Comparison of ENCODE assay signal across 12 cellular contexts in the genomic region with DNA sequence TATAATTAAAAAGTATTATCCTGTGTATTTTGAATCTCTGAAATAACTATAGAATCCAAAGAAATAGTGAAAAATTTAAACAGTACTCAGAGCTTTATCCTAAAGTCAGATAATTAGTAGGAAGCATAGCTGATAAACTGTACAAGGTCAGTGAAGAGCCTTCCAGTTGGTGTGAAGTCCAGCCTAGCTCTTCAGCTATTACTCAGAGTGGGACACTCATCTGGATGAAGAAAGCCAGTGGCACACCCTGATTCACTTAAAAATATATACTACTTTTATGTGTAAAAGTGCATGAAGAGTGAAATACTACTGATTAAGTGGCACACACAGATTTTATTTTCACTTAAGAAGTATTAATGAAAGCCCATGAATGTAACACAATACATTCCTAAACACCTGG. TPM values are rescaled to one million over a fixed set of nuclear protein-coding genes. Genes with fewer than 3 reads are reported as not detected.
DNase-seq lines count a peak whose midpoint lies in the region; FAIRE-seq and TF ChIP-seq lines count a peak whose summit lies in the region.
"Had no signal": no experiment of that assay in that cellular context is flagged by ENCODE, and none has a peak within 500 bp of the region (broad histone marks: within the 10 kb centered on the region; RNA-seq: fewer than 3 reads in every experiment).

No MANE protein-coding gene starts in this region.

- H3K9me3 Mint-ChIP-seq in activated T-helper 1 cell treated with anti-CD3 and anti-CD28 coated beads, Interleukin-12 subunit alpha, Interleukin-12 subunit beta, Interleukin-2, Interleukin-4 antibody, amounts not matched to agents 30 ng/mL and 10 ng/mL and 1 ng/mL, durations not matched to agents 14 hours and 24 hours and 36 hours = peaks cover 3% of the 10 kb centered on the region

- TF ChIP-seq CTCF in keratinocyte (optimal IDR thresholded peaks at IDR 0.05 in 1 of 3, IDR thresholded peaks at IDR 0.05 in 1 of 3, conservative IDR thresholded peaks at IDR 0.05 in 1 of 3; ENCODE audit: extremely low read depth in 1 of 3, insufficient read depth in 2 of 3, low read length in 3 of 3) (no peak), spleen (IDR thresholded peaks at IDR 0.05 in 8 of 11, conservative IDR thresholded peaks at IDR 0.05 in 3 of 11) (no peak)

- intact Hi-C loops in activated T-helper 1 cell treated with anti-CD3 and anti-CD28 coated beads, Interleukin-12 subunit alpha, Interleukin-12 subunit beta, Interleukin-2, Interleukin-4 antibody, amounts not matched to agents 30 ng/mL and 10 ng/mL and 1 ng/mL, durations not matched to agents 14 hours and 24 hours and 36 hours (cut with micrococcal nuclease) = loop anchor here (5.0 to 10.0 kb wide), 8 partner anchors 46 to 1559 kb away; partner anchors contain the start of genes CCDC28A and PEX7
- intact Hi-C loops in spleen (cut with DNase I; ENCODE audit: low total_unique reads) = no loop called here

- H3K4me2 ChIP-seq in keratinocyte (ENCODE audit: control insufficient read depth, extremely low read depth, insufficient read depth, low read depth, low read length) = peak overlapping the region; percentile 99

- H3K27ac ChIP-seq in keratinocyte (ENCODE audit: control insufficient read depth, insufficient read depth, low read length) = peak overlapping the region; percentile 92
- peak overlapping the region; percentile 19 to 100 (median 99) for H3K27ac ChIP-seq in spleen

- no peaks in the 10 kb centered on the region for H3K9me3 ChIP-seq in keratinocyte (ENCODE audit: control insufficient read depth, low read depth, low read length)
- no peaks in the 10 kb centered on the region for H3K9me3 ChIP-seq in spleen
- H3K9me3 ChIP-seq: body of pancreas had no signal

- dilution Hi-C loops in keratinocyte (cut with MboI; ENCODE audit: extremely low pct_ligation_motif_present, low sequenced_read_pairs) = no loop called here

- peak overlapping the region; percentile 31 for H3K4me3 Mint-ChIP-seq in activated T-helper 1 cell treated with anti-CD3 and anti-CD28 coated beads, Interleukin-12 subunit alpha, Interleukin-12 subunit beta, Interleukin-2, Interleukin-4 antibody, amounts not matched to agents 30 ng/mL and 10 ng/mL and 1 ng/mL, durations not matched to agents 14 hours and 24 hours and 36 hours

- H3K36me3 Mint-ChIP-seq in activated T-helper 1 cell treated with anti-CD3 and anti-CD28 coated beads, Interleukin-12 subunit alpha, Interleukin-12 subunit beta, Interleukin-2, Interleukin-4 antibody, amounts not matched to agents 30 ng/mL and 10 ng/mL and 1 ng/mL, durations not matched to agents 14 hours and 24 hours and 36 hours (ENCODE audit: low read depth) = peaks cover 27% of the 10 kb centered on the region

- H3K36me3 ChIP-seq in keratinocyte (ENCODE audit: control insufficient read depth in 2 of 2, extremely low read depth in 1 of 2, insufficient read depth in 2 of 2, low read length in 2 of 2) (peaks cover 0 to 11% of the 10 kb centered on the region in 2 experiments), spleen (peaks cover 0 to 34% (median 0%) of the 10 kb centered on the region in 6 donors)

- no peak for FAIRE-seq in keratinocyte (lab: Jason Lieb, UNC)

- H3K9ac ChIP-seq in keratinocyte (ENCODE audit: control insufficient read depth, extremely low read depth, insufficient read depth, low read length) = peak overlapping the region; percentile 80

- H3K27me3 ChIP-seq in keratinocyte (ENCODE audit: control insufficient read depth, extremely low read depth, insufficient read depth, low read length) (no peaks in the 10 kb centered on the region), spleen (replicated peaks in 1 of 7) (no peaks in the 10 kb centered on the region)
- H3K27me3 ChIP-seq: body of pancreas had no signal

- H3K27ac Mint-ChIP-seq in activated T-helper 1 cell treated with anti-CD3 and anti-CD28 coated beads, Interleukin-12 subunit alpha, Interleukin-12 subunit beta, Interleukin-2, Interleukin-4 antibody, amounts not matched to agents 30 ng/mL and 10 ng/mL and 1 ng/mL, durations not matched to agents 14 hours and 24 hours and 36 hours = no peak overlapping the region

- peaks cover 3% of the 10 kb centered on the region for H4K20me1 ChIP-seq in keratinocyte (ENCODE audit: control insufficient read depth, extremely low read depth, insufficient read depth, low read length)

- no peak overlapping the region for H2AFZ ChIP-seq in keratinocyte (ENCODE audit: control insufficient read depth, low read length)

- TF ChIP-seq POLR2A in spleen (IDR thresholded peaks at IDR 0.05) = no peak

- H3K9me1 ChIP-seq in keratinocyte (ENCODE audit: control insufficient read depth, extremely low read depth, insufficient read depth, low read length) = no peaks in the 10 kb centered on the region

- peaks cover 73% of the 10 kb centered on the region for H3K79me2 ChIP-seq in keratinocyte (ENCODE audit: control insufficient read depth, insufficient read depth, low read length)

- no peak for DNase-seq in activated T-helper 1 cell treated with anti-CD3 and anti-CD28 coated beads, Interleukin-12 subunit alpha, Interleukin-12 subunit beta, Interleukin-2, Interleukin-4 antibody, amounts not matched to agents 30 ng/mL and 10 ng/mL and 1 ng/mL, durations not matched to agents 14 hours and 24 hours and 36 hours (ENCODE audit: low spot score)
- DNase-seq in keratinocyte (ENCODE audit: low read depth, low spot score) (no peak), spleen (no peak), GM03348 (ENCODE audit: low spot score) (no peak), pons (ENCODE audit: low spot score) (no peak), T-helper 2 cell (no peak)
- DNase-seq in activated naive CD4-positive, alpha-beta T cell (lab: John Stamatoyannopoulos, UW) = no peak
- DNase-seq: body of pancreas, NCI-H2029 treated with DMSO at 0.1 percent for 48 hours, SHP77 treated with DMSO at 0.1 percent for 48 hours had no signal

- H3K4me1 Mint-ChIP-seq in activated T-helper 1 cell treated with anti-CD3 and anti-CD28 coated beads, Interleukin-12 subunit alpha, Interleukin-12 subunit beta, Interleukin-2, Interleukin-4 antibody, amounts not matched to agents 30 ng/mL and 10 ng/mL and 1 ng/mL, durations not matched to agents 14 hours and 24 hours and 36 hours (ENCODE audit: low read depth) = peaks cover 52% of the 10 kb centered on the region

- H3K4me3 ChIP-seq in GM08714 (ENCODE audit: low read length) = peak overlapping the region; percentile 97; the same call in 1 of the 2 replicates
- peak overlapping the region in 1 of 3 experiments; percentile 64 for H3K4me3 ChIP-seq in keratinocyte (ENCODE audit: control insufficient read depth in 2 of 3, extremely low read depth in 1 of 3, insufficient read depth in 2 of 3, low read depth in 1 of 3, low read length in 3 of 3)
- H3K4me3 ChIP-seq in spleen = peak overlapping the region in 7 of 8 donors; percentile 5 to 83 (median 74)
- H3K4me3 ChIP-seq: body of pancreas had no signal

- H3K4me1 ChIP-seq in keratinocyte (ENCODE audit: control insufficient read depth, extremely low read depth, insufficient read depth, low read length) (peaks cover 48% of the 10 kb centered on the region), spleen (peaks cover 44 to 92% (median 86%) of the 10 kb centered on the region in 6 donors)

- peaks cover 2% of the 10 kb centered on the region for H3K27me3 Mint-ChIP-seq in activated T-helper 1 cell treated with anti-CD3 and anti-CD28 coated beads, Interleukin-12 subunit alpha, Interleukin-12 subunit beta, Interleukin-2, Interleukin-4 antibody, amounts not matched to agents 30 ng/mL and 10 ng/mL and 1 ng/mL, durations not matched to agents 14 hours and 24 hours and 36 hours (ENCODE audit: insufficient read depth)

RNA-seq across cellular contexts. Expression of gene IFNGR1, which starts 3.1 kb away (rescaled TPM):
- 12.5 and 12.6 TPM in 2 replicates for total RNA-seq in activated T-helper 1 cell treated with anti-CD3 and anti-CD28 coated beads, Interleukin-12 subunit alpha, Interleukin-12 subunit beta, Interleukin-2, Interleukin-4 antibody, amounts not matched to agents 30 ng/mL and 10 ng/mL and 1 ng/mL, durations not matched to agents 14 hours and 24 hours and 36 hours
- polyA plus RNA-seq in keratinocyte (54.8 to 150 TPM (median 109 TPM) in 3 replicates), spleen (100 to 1,000 TPM; 119 to 150 (median 122) TPM)
- polyA plus RNA-seq in keratinocyte (2011; ENCODE audit: low read depth) = 181 TPM
- 29.1 and 70.4 TPM in 2 replicates for polyA plus RNA-seq in keratinocyte (2011; cell fraction: cytosol; rRNA removed)
- polyA plus RNA-seq in keratinocyte (2011; cell fraction: nucleus; rRNA removed) = 152 and 195 TPM in 2 replicates
- 55.4 and 136 TPM in 2 replicates for polyA plus RNA-seq in keratinocyte (2012; ENCODE audit: low replicate concordance)
- 25.6 to 52.1 TPM (median 50.6 TPM) in 3 replicates for polyA minus RNA-seq in keratinocyte
- 49.1 TPM for polyA minus RNA-seq in keratinocyte (2011; cell fraction: cytosol; rRNA and poly(A)+ RNA removed)
- polyA minus RNA-seq in keratinocyte (2011; cell fraction: nucleus; rRNA and poly(A)+ RNA removed) = 150 and 198 TPM in 2 replicates
- 100 to 1,000 TPM; 146 to 291 (median 232) TPM for total RNA-seq in spleen

RNA-seq across cellular contexts. Expression of gene IL22RA2, which starts 42.7 kb away (rescaled TPM):
- not detected in 2 replicates for total RNA-seq in activated T-helper 1 cell treated with anti-CD3 and anti-CD28 coated beads, Interleukin-12 subunit alpha, Interleukin-12 subunit beta, Interleukin-2, Interleukin-4 antibody, amounts not matched to agents 30 ng/mL and 10 ng/mL and 1 ng/mL, durations not matched to agents 14 hours and 24 hours and 36 hours
- 0.01 to 0.03 TPM in 2 of 3 replicates, not detected in the other for polyA plus RNA-seq in keratinocyte
- polyA plus RNA-seq in keratinocyte (2011; ENCODE audit: low read depth) = not detected
- not detected in 2 replicates for polyA plus RNA-seq in keratinocyte (2011; cell fraction: cytosol; rRNA removed)
- not detected in 2 replicates for polyA plus RNA-seq in keratinocyte (2011; cell fraction: nucleus; rRNA removed)
- not detected in 2 replicates for polyA plus RNA-seq in keratinocyte (2012; ENCODE audit: low replicate concordance)
- polyA minus RNA-seq in keratinocyte = not detected in 3 replicates
- polyA minus RNA-seq in keratinocyte (2011; cell fraction: cytosol; rRNA and poly(A)+ RNA removed) = not detected
- not detected in 2 replicates for polyA minus RNA-seq in keratinocyte (2011; cell fraction: nucleus; rRNA and poly(A)+ RNA removed)
- 1 to 10 TPM in 1 of 7 donors, under 1 TPM in 2, not detected in 4; 0.19 to 2.1 (median 0.25) TPM for total RNA-seq in spleen
- polyA plus RNA-seq in spleen = under 1 TPM in 2 of 3 donors, not detected in 1; 0.06 to 0.07 TPM
- total RNA-seq: body of pancreas, renal cortical epithelial cell had no signal

Comparison
In these comparisons a context has a peak if more than half of its experiments do, and no peak if none do; other contexts are left out.
1. RNA of gene IFNGR1, which starts 3.1 kb away (total RNA-seq): 146 to 291 TPM in spleen; 12.5 to 12.6 TPM in activated T-helper 1 cell treated with anti-CD3 and anti-CD28 coated beads, Interleukin-12 subunit alpha, Interleukin-12 subunit beta, Interleukin-2, Interleukin-4 antibody, amounts not matched to agents 30 ng/mL and 10 ng/mL and 1 ng/mL, durations not matched to agents 14 hours and 24 hours and 36 hours; every median in the first group is over 10 times any median in the second.